18 cellular contexts compared by ENCODE assay signal in the genomic region with DNA sequence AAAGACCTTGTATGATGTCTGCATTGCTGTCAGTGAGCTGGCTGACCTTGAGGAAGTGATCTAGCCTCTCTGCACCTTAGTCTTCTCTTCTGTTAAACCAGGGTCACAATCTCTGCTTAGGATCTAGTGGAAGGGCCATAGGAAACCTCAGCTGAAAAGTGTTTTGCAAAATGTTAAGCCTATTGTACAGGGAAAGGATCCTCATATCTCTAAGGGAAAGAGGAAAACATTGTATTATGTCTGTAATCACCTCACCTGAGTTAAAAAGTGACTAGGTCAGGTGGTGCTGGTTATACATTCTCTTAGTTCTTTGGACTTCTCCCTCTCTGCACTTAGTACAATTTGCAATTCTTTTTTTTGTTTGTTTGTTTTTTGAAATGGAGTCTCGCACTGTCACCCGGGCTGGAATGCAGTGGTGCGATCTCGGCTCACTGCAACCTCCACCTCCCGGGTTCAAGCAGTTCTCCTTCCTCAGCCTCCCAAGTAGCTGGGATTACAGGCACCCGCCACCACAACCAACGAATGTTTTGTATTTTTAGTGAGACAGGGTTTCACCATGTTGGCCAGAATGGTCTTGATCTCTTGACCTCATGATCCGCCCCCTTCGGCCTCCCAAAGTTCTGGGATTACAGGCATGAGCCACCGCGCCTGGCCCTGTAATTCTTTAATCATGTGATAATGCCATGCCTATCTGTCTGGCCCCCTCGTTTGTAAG. TPM values are rescaled to one million over a fixed set of nuclear protein-coding genes. Genes with fewer than 3 reads are reported as not detected.
DNase-seq lines count a peak whose midpoint lies in the region; ATAC-seq, FAIRE-seq and TF ChIP-seq lines count a peak whose summit lies in the region.
"Had no signal": no experiment of that assay in that cellular context is flagged by ENCODE, and none has a peak within 500 bp of the region (broad histone marks: within the 10 kb centered on the region; RNA-seq: fewer than 3 reads in every experiment).

No MANE protein-coding gene starts in this region.

- no peaks in the 10 kb centered on the region for H3K36me3 ChIP-seq in pancreas
- peaks cover 29% of the 10 kb centered on the region for H3K36me3 ChIP-seq in OCI-LY7 (ENCODE audit: insufficient read depth, low read length)
- H3K36me3 ChIP-seq: neural progenitor cell had no signal

- DNase-seq in epithelial cell of proximal tubule (ENCODE audit: low read depth) (peak; percentile 32), pancreas (no peak), OCI-LY7 (ENCODE audit: low spot score) (no peak)
- DNase-seq in stimulated activated CD8-positive, alpha-beta memory T cell treated with anti-CD3 and anti-CD28 coated beads, Interleukin-4, amount 100 ng/mL, for 48 hours, result no peak
- DNase-seq: amniotic stem cell, DMS53, mammary epithelial cell, MG63, NCI-H2029 treated with DMSO at 0.1 percent for 48 hours, NCI-H524 treated with DMSO at 0.1 percent for 48 hours, testis had no signal

- peaks cover 22% of the 10 kb centered on the region for H4K20me1 ChIP-seq in OCI-LY7 (ENCODE audit: insufficient read depth, low read length)

- H3K27ac Mint-ChIP-seq in IgD-negative memory B cell, result no peak overlapping the region
- H3K27ac Mint-ChIP-seq: activated T-helper 17 cell treated with anti-CD3 and anti-CD28 coated beads, Interleukin-2, amount 50 U/mL, for 72 hours; neural progenitor cell had no signal

- H3K4me3 ChIP-seq in epithelial cell of proximal tubule (ENCODE audit: low read depth, low read length), result no peak overlapping the region
- H3K4me3 ChIP-seq in pancreas, result no peak overlapping the region
- no peak overlapping the region for H3K4me3 ChIP-seq in OCI-LY7 (ENCODE audit: low read depth, low read length, poor library complexity, severe bottlenecking)
- H3K4me3 ChIP-seq: MG63, neural progenitor cell, testis had no signal

- H3K9me3 ChIP-seq in pancreas (no peaks in the 10 kb centered on the region), OCI-LY7 (ENCODE audit: low read length) (no peaks in the 10 kb centered on the region)
- H3K9me3 ChIP-seq: MG63, testis had no signal

- BruUV-seq in OCI-LY7 (replicated peaks; lab: Mats Ljungman, UMichigan), result no TSS peak

- H3K4me1 ChIP-seq in pancreas (peaks cover 22 to 43% (median 25%) of the 10 kb centered on the region in 3 donors), OCI-LY7 (ENCODE audit: insufficient read depth, low read length, poor library complexity, severe bottlenecking) (peaks cover 55% of the 10 kb centered on the region)
- H3K4me1 ChIP-seq: testis had no signal

- no peaks in the 10 kb centered on the region for H3K27me3 ChIP-seq in pancreas
- H3K27me3 ChIP-seq: neural progenitor cell, testis had no signal

- H3K4me2 ChIP-seq in OCI-LY7 (ENCODE audit: low read length), result no peak overlapping the region
- H3K4me2 ChIP-seq: neural progenitor cell had no signal

- peaks cover 27% of the 10 kb centered on the region for H3K79me2 ChIP-seq in OCI-LY7 (ENCODE audit: insufficient read depth, low read depth, low read length)

- peaks cover 10% of the 10 kb centered on the region for H3K36me3 Mint-ChIP-seq in IgD-negative memory B cell

- peaks cover 28 to 39% (median 35%) of the 10 kb centered on the region in 3 donors for H3K4me1 Mint-ChIP-seq in IgD-negative memory B cell

- no peak overlapping the region for H2AFZ ChIP-seq in OCI-LY7 (ENCODE audit: low read length)
- H2AFZ ChIP-seq: neural progenitor cell had no signal

- H3K9me3 Mint-ChIP-seq in IgD-negative memory B cell, result peaks cover 0 to 2% (median 0%) of the 10 kb centered on the region in 3 donors

- peak overlapping the region in 3 of 4 donors; percentile 44 to 96 (median 73) for H3K4me3 Mint-ChIP-seq in IgD-negative memory B cell

- peak; percentile 44 to 73 (median 54) for ATAC-seq in pancreas
- ATAC-seq: activated T-helper 17 cell treated with anti-CD3 and anti-CD28 coated beads, Interleukin-2, amount 50 U/mL, for 72 hours; HCT116; right cardiac atrium had no signal

- TF ChIP-seq CTCF in epithelial cell of proximal tubule (conservative IDR thresholded peaks at IDR 0.05; ENCODE audit: low read depth, low read length) (no peak), pancreas (IDR thresholded peaks at IDR 0.05) (no peak), OCI-LY7 (conservative IDR thresholded peaks at IDR 0.05; ENCODE audit: low read length) (no peak)

- no peak for FAIRE-seq in pancreas (lab: Jason Lieb, UNC)
- FAIRE-seq: endothelial cell of umbilical vein, frontal cortex had no signal

- no peaks in the 10 kb centered on the region for H3K9me2 ChIP-seq in OCI-LY7 (ENCODE audit: insufficient read depth, low read length)

- H3K27me3 Mint-ChIP-seq in IgD-negative memory B cell, result no peaks in the 10 kb centered on the region
- H3K27me3 Mint-ChIP-seq: activated T-helper 17 cell treated with anti-CD3 and anti-CD28 coated beads, Interleukin-2, amount 50 U/mL, for 72 hours had no signal

- CTCF ChIA-PET in OCI-LY7 (lab: Charles Lee; ENCODE audit: unreplicated experiment), result no interaction called here

- 19 to 27% methylated on average over 12 of the region's 12 CpGs for WGBS in pancreas, 2 donors

- intact Hi-C loops in pancreas (cut with DNase I) (loop anchor here in 1 of 3 donors (10.0 kb wide), 1 partner anchor 177 kb away; no protein-coding TSS in a partner anchor), OCI-LY7 (cut with micrococcal nuclease; ENCODE audit: unreplicated experiment) (no loop called here)

- POLR2A ChIA-PET in OCI-LY7 (lab: Charles Lee), result interaction anchor here (0.5 to 1.6 kb wide), 10 partner anchors 9 to 88 kb away, joined by 3 to 8 read pairs (median 4); a partner anchor contains a TSS

- H3K27ac ChIP-seq in pancreas (peak overlapping the region; percentile 35 to 95 (median 69)), OCI-LY7 (ENCODE audit: low read depth, low read length, poor library complexity, severe bottlenecking) (no peak overlapping the region)
- H3K27ac ChIP-seq: neural progenitor cell, testis had no signal

RNA-seq across cellular contexts. Expression of a gene that starts 2.0 kb away (rescaled TPM):
- polyA plus RNA-seq in IgD-negative memory B cell (64.0 TPM), pancreas (10 to 100 TPM; 14.8 to 30.3 TPM)
- total RNA-seq in epithelial cell of proximal tubule (17.6 and 27.6 TPM in 2 replicates), pancreas (10 to 100 TPM; 17.5 to 35.4 (median 25.4) TPM), OCI-LY7 (2022) (59.6 and 64.2 TPM in 2 replicates)
- 14.4 and 15.3 TPM in 2 replicates for total RNA-seq in OCI-LY7 (2014; rRNA removed; shearing (Covaris generic))

RNA-seq across cellular contexts. Expression of a gene that starts 17.8 kb away (rescaled TPM):
- polyA plus RNA-seq in IgD-negative memory B cell (137 TPM), pancreas (10 to 100 TPM; 12.2 to 16.9 TPM)
- total RNA-seq in epithelial cell of proximal tubule (108 and 136 TPM in 2 replicates), pancreas (10 to 100 TPM; 12.2 to 20.7 (median 16.6) TPM), OCI-LY7 (2022) (80.0 and 93.8 TPM in 2 replicates)
- total RNA-seq in OCI-LY7 (2014; rRNA removed; shearing (Covaris generic)), result 90.2 and 92.5 TPM in 2 replicates

RNA-seq across cellular contexts. Expression of a gene that starts 24.9 kb away (rescaled TPM):
- polyA plus RNA-seq in IgD-negative memory B cell (51.9 TPM), pancreas (1 to 10 TPM in 1 of 2 donors, under 1 TPM in 1; 0.54 to 1.0 TPM)
- total RNA-seq in epithelial cell of proximal tubule (not detected in 2 replicates), pancreas (1 to 10 TPM; 1.1 to 9.1 (median 3.1) TPM), OCI-LY7 (2022) (125 and 140 TPM in 2 replicates)
- total RNA-seq in OCI-LY7 (2014; rRNA removed; shearing (Covaris generic)), result 30.7 and 40.2 TPM in 2 replicates
- total RNA-seq: endothelial cell of umbilical vein, mammary epithelial cell had no signal
- polyA plus RNA-seq: endothelial cell of umbilical vein, mammary epithelial cell had no signal

RNA-seq across cellular contexts. Expression of a gene that starts 40.3 kb away (rescaled TPM):
- polyA plus RNA-seq in IgD-negative memory B cell, result 4.8 TPM
- total RNA-seq in epithelial cell of proximal tubule, result 6.1 and 13.1 TPM in 2 replicates
- total RNA-seq in pancreas, result 1 to 10 TPM; 1.5 to 5.0 (median 3.1) TPM
- polyA plus RNA-seq in pancreas, result 1 to 10 TPM; 3.0 to 3.8 TPM
- total RNA-seq in OCI-LY7 (2014; rRNA removed; shearing (Covaris generic)), result 6.4 and 11.3 TPM in 2 replicates
- total RNA-seq in OCI-LY7 (2022), result 9.2 and 10.8 TPM in 2 replicates

RNA-seq across cellular contexts. Expression of a gene that starts 52.4 kb away (rescaled TPM):
- polyA plus RNA-seq in IgD-negative memory B cell (9.7 TPM), pancreas (1 to 10 TPM; 3.1 to 5.0 TPM)
- total RNA-seq in epithelial cell of proximal tubule (12.6 and 15.6 TPM in 2 replicates), pancreas (1 to 10 TPM; 4.0 to 6.5 (median 4.6) TPM), OCI-LY7 (2022) (16.4 and 17.3 TPM in 2 replicates)
- total RNA-seq in OCI-LY7 (2014; rRNA removed; shearing (Covaris generic)), result 15.7 and 18.8 TPM in 2 replicates
